ENCODE assay signal across 9 cellular contexts in genomic region chr22:45336971-45337431, GRCh38. TPM values are rescaled to one million over a fixed set of nuclear protein-coding genes. Genes with fewer than 3 reads are reported as not detected.
DNase-seq lines count a peak whose midpoint lies in the region; ATAC-seq, FAIRE-seq and TF ChIP-seq lines count a peak whose summit lies in the region.
"Had no signal": no experiment of that assay in that cellular context is flagged by ENCODE, and none has a peak within 500 bp of the region (broad histone marks: within the 10 kb centered on the region; RNA-seq: fewer than 3 reads in every experiment).

No MANE protein-coding gene starts in this region.

- H3K27ac Mint-ChIP-seq in stimulated activated naive CD8-positive, alpha-beta T cell treated with anti-CD3 and anti-CD28 coated beads, Interleukin-15, amount 100 ng/mL, for 72 hours = peak overlapping the region; percentile 92 to 94

- peak overlapping the region; percentile 23 to 44 for H3K4me3 Mint-ChIP-seq in stimulated activated naive CD8-positive, alpha-beta T cell treated with anti-CD3 and anti-CD28 coated beads, Interleukin-15, amount 100 ng/mL, for 72 hours

- TF ChIP-seq POLR2A in body of pancreas (IDR thresholded peaks at IDR 0.05) = no peak
- TF ChIP-seq POLR2A in GM12891 (IDR thresholded peaks at IDR 0.05; ENCODE audit: low read depth, low read length) = no peak

- H3K27me3 ChIP-seq in body of pancreas = no peaks in the 10 kb centered on the region

- peak; percentile 68 for ATAC-seq in body of pancreas
- no peak for ATAC-seq in stimulated activated naive CD8-positive, alpha-beta T cell treated with anti-CD3 and anti-CD28 coated beads, Interleukin-15, amount 100 ng/mL, for 72 hours

- DNase-seq in NCI-H2029 treated with DMSO at 0.1 percent for 48 hours (lab: John Stamatoyannopoulos, UW) (peak; percentile 66), body of pancreas (peak; percentile 28 to 77 (median 76)), left kidney (ENCODE audit: low read depth, low spot score) (peak; percentile 46), NCI-H526 (lab: John Stamatoyannopoulos, UW) (no peak), GM19240 (ENCODE audit: insufficient read length, low spot score) (no peak), GM12891 (ENCODE audit: insufficient read length, low spot score) (no peak), germinal center (ENCODE audit: low spot score) (no peak)
- DNase-seq in stimulated activated naive CD8-positive, alpha-beta T cell treated with anti-CD3 and anti-CD28 coated beads, Interleukin-15, amount 100 ng/mL, for 72 hours = no peak

- no peaks in the 10 kb centered on the region for H3K4me1 ChIP-seq in body of pancreas

- peak overlapping the region; percentile 7 to 69 (median 44) for H3K27ac ChIP-seq in body of pancreas

- H3K36me3 ChIP-seq in body of pancreas (replicated peaks in 1 of 2; ENCODE audit: insufficient read depth in 1 of 2, low read depth in 2 of 2) = peaks cover 0 to 17% of the 10 kb centered on the region in 2 donors

- no peak overlapping the region for H3K4me3 ChIP-seq in body of pancreas

- H3K9me3 Mint-ChIP-seq in stimulated activated naive CD8-positive, alpha-beta T cell treated with anti-CD3 and anti-CD28 coated beads, Interleukin-15, amount 100 ng/mL, for 72 hours = no peaks in the 10 kb centered on the region

- TF ChIP-seq CTCF in body of pancreas (IDR thresholded peaks at IDR 0.05) = no peak

- WGBS in body of pancreas, 2 donors = 35 to 62% methylated on average over 18 of the region's 18 CpGs

- intact Hi-C loops in body of pancreas (cut with DNase I) = no loop called here

- FAIRE-seq in GM12891 (lab: Jason Lieb, UNC) = no peak
- FAIRE-seq: HTR-8/SVneo had no signal

- no peaks in the 10 kb centered on the region for H3K9me3 ChIP-seq in body of pancreas

- H3K4me1 Mint-ChIP-seq in stimulated activated naive CD8-positive, alpha-beta T cell treated with anti-CD3 and anti-CD28 coated beads, Interleukin-15, amount 100 ng/mL, for 72 hours = peaks cover 64% of the 10 kb centered on the region

- H3K27me3 Mint-ChIP-seq in stimulated activated naive CD8-positive, alpha-beta T cell treated with anti-CD3 and anti-CD28 coated beads, Interleukin-15, amount 100 ng/mL, for 72 hours = no peaks in the 10 kb centered on the region

TF ChIP-seq in GM12891, 5 proteins besides CTCF, POLR2A, EP300 and RAD21:
- TF ChIP-seq SPI1 (IDR thresholded peaks at IDR 0.05; ENCODE audit: low read depth, low read length) (no peak), TAF1 (IDR thresholded peaks at IDR 0.05; ENCODE audit: low read depth, low read length) (no peak), POLR2AphosphoS5 (IDR thresholded peaks at IDR 0.05; ENCODE audit: low read depth, low read length) (no peak), POU2F2 (IDR thresholded peaks at IDR 0.05; ENCODE audit: low read depth, low read length) (no peak), PAX5 (IDR thresholded peaks at IDR 0.05; ENCODE audit: insufficient read depth, low read length, severe bottlenecking) (no peak)

RNA-seq across cellular contexts. Expression of gene FAM118A, which starts 27.3 kb away (rescaled TPM):
- total RNA-seq in body of pancreas = 100 to 1,000 TPM in 1 of 2 donors, 10 to 100 TPM in 1; 13.0 to 149 TPM
- polyA plus RNA-seq in GM12891 (2012; ENCODE audit: low read depth, missing spikeins) = 34.8 TPM

RNA-seq across cellular contexts. Expression of gene UPK3A, which starts 52.3 kb away (rescaled TPM):
- total RNA-seq in body of pancreas = not detected
- polyA plus RNA-seq in GM12891 (2012; ENCODE audit: low read depth, missing spikeins) = not detected

Comparison
In these comparisons a context has a peak if more than half of its experiments do, and no peak if none do; other contexts are left out.
1. DNase-seq: peak in NCI-H2029 treated with DMSO at 0.1 percent for 48 hours (single experiment), body of pancreas (4 of 4) and left kidney (single experiment); none in stimulated activated naive CD8-positive, alpha-beta T cell treated with anti-CD3 and anti-CD28 coated beads, Interleukin-15, amount 100 ng/mL, for 72 hours (0 of 2), NCI-H526 (0 of 2), GM19240 (single experiment), GM12891 (single experiment) and germinal center (single experiment).